Comparison of ENCODE assay signal across 1 cellular context in the genomic region with DNA sequence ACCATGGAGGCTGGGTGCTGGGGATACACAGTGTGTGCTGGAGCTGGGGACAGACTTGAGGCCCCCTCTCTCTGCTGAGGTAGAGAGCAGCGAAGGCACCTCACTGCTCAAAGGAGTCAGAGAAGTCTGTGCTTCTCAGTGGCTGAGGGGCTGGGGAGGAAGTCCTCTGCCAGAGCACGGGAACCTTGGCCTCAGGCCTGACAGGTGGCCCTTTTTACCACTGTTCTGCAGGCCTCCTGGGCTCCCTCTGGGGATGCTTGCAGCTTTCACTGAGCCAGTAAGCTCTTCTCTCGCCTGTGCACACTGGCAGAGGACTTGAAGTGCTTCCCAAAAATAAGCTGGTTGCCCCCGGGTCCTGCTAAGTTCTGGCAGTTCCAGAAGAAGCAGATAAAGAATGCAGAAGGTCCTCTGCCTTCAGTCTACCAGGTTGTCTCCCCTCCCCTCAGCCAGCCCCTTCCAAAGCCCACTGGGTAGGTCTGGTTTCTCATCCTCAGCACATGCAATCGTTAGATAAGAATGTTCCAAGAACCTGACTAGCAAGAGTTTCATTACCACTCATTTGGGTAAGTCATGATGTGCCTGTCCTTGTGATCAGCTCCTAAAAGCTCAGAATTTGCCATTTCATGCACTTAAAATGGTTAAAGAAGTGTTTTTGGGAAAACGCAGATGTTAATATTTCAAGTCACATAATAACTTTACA.
TF ChIP-seq lines count a peak whose summit lies in the region.

No MANE protein-coding gene starts in this region.

TF ChIP-seq in K562, 482 proteins besides CTCF, POLR2A, EP300 and RAD21 (continued from another document and continues in another):
- TF ChIP-seq, protein P1, sequence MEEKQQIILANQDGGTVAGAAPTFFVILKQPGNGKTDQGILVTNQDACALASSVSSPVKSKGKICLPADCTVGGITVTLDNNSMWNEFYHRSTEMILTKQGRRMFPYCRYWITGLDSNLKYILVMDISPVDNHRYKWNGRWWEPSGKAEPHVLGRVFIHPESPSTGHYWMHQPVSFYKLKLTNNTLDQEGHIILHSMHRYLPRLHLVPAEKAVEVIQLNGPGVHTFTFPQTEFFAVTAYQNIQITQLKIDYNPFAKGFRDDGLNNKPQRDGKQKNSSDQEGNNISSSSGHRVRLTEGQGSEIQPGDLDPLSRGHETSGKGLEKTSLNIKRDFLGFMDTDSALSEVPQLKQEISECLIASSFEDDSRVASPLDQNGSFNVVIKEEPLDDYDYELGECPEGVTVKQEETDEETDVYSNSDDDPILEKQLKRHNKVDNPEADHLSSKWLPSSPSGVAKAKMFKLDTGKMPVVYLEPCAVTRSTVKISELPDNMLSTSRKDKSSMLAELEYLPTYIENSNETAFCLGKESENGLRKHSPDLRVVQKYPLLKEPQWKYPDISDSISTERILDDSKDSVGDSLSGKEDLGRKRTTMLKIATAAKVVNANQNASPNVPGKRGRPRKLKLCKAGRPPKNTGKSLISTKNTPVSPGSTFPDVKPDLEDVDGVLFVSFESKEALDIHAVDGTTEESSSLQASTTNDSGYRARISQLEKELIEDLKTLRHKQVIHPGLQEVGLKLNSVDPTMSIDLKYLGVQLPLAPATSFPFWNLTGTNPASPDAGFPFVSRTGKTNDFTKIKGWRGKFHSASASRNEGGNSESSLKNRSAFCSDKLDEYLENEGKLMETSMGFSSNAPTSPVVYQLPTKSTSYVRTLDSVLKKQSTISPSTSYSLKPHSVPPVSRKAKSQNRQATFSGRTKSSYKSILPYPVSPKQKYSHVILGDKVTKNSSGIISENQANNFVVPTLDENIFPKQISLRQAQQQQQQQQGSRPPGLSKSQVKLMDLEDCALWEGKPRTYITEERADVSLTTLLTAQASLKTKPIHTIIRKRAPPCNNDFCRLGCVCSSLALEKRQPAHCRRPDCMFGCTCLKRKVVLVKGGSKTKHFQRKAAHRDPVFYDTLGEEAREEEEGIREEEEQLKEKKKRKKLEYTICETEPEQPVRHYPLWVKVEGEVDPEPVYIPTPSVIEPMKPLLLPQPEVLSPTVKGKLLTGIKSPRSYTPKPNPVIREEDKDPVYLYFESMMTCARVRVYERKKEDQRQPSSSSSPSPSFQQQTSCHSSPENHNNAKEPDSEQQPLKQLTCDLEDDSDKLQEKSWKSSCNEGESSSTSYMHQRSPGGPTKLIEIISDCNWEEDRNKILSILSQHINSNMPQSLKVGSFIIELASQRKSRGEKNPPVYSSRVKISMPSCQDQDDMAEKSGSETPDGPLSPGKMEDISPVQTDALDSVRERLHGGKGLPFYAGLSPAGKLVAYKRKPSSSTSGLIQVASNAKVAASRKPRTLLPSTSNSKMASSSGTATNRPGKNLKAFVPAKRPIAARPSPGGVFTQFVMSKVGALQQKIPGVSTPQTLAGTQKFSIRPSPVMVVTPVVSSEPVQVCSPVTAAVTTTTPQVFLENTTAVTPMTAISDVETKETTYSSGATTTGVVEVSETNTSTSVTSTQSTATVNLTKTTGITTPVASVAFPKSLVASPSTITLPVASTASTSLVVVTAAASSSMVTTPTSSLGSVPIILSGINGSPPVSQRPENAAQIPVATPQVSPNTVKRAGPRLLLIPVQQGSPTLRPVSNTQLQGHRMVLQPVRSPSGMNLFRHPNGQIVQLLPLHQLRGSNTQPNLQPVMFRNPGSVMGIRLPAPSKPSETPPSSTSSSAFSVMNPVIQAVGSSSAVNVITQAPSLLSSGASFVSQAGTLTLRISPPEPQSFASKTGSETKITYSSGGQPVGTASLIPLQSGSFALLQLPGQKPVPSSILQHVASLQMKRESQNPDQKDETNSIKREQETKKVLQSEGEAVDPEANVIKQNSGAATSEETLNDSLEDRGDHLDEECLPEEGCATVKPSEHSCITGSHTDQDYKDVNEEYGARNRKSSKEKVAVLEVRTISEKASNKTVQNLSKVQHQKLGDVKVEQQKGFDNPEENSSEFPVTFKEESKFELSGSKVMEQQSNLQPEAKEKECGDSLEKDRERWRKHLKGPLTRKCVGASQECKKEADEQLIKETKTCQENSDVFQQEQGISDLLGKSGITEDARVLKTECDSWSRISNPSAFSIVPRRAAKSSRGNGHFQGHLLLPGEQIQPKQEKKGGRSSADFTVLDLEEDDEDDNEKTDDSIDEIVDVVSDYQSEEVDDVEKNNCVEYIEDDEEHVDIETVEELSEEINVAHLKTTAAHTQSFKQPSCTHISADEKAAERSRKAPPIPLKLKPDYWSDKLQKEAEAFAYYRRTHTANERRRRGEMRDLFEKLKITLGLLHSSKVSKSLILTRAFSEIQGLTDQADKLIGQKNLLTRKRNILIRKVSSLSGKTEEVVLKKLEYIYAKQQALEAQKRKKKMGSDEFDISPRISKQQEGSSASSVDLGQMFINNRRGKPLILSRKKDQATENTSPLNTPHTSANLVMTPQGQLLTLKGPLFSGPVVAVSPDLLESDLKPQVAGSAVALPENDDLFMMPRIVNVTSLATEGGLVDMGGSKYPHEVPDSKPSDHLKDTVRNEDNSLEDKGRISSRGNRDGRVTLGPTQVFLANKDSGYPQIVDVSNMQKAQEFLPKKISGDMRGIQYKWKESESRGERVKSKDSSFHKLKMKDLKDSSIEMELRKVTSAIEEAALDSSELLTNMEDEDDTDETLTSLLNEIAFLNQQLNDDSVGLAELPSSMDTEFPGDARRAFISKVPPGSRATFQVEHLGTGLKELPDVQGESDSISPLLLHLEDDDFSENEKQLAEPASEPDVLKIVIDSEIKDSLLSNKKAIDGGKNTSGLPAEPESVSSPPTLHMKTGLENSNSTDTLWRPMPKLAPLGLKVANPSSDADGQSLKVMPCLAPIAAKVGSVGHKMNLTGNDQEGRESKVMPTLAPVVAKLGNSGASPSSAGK (IDR thresholded peaks at IDR 0.05), result peak; percentile 56; the same call in 1 of the 2 replicates
- TF ChIP-seq CHD2 (IDR thresholded peaks at IDR 0.05; ENCODE audit: low read depth, low read length) (no peak), ZNF217 (CRISPR knock-in tag; IDR thresholded peaks at IDR 0.05) (no peak), BRD4 (IDR thresholded peaks at IDR 0.05) (no peak), HNRNPLL (IDR thresholded peaks at IDR 0.05; ENCODE audit: low read depth, low read length, poor library complexity, severe bottlenecking) (no peak), TEAD4 (IDR thresholded peaks at IDR 0.05; ENCODE audit: low read length) (peak; percentile 94), TEAD4 (CRISPR knock-in tag; IDR thresholded peaks at IDR 0.05; ENCODE audit: borderline replicate concordance) (no peak), CTBP1 (IDR thresholded peaks at IDR 0.05; ENCODE audit: borderline replicate concordance) (peak; percentile 85), ZEB2 (IDR thresholded peaks at IDR 0.05) (peak; percentile 88), TBP (optimal IDR thresholded peaks at IDR 0.05; ENCODE audit: low read depth, low read length) (peak; percentile 55), FOXK2 (conservative IDR thresholded peaks at IDR 0.05 in 1 of 2, IDR thresholded peaks at IDR 0.05 in 1 of 2; ENCODE audit: low read depth in 2 of 2) (peak in 1 of 2 experiments; percentile 42; a peak in 1 of 4 replicates), KLF16 (IDR thresholded peaks at IDR 0.05) (peak; percentile 82), MECOM (CRISPR knock-in tag; IDR thresholded peaks at IDR 0.05) (peak; percentile 79), NFRKB (IDR thresholded peaks at IDR 0.05; ENCODE audit: low read depth) (0 out of 2 replicates have a peak, but pooled peaks have one; percentile 17), NCOR1 (IDR thresholded peaks at IDR 0.05) (peak; percentile 88), BRD9 (IDR thresholded peaks at IDR 0.05; ENCODE audit: low read depth, partially characterized antibody) (no peak), NBN (IDR thresholded peaks at IDR 0.05; ENCODE audit: low read depth) (peak; percentile 95), ZNF584 (CRISPR knock-in tag; IDR thresholded peaks at IDR 0.05; ENCODE audit: low read depth) (no peak), TAF15 (IDR thresholded peaks at IDR 0.05; ENCODE audit: low read depth, low read length) (no peak), ARNT (IDR thresholded peaks at IDR 0.05) (peak in 1 of 2 experiments; percentile 84; a peak in 2 of 4 replicates), C11orf30 (IDR thresholded peaks at IDR 0.05; ENCODE audit: low read depth) (peak; percentile 83), HDAC1 (IDR thresholded peaks at IDR 0.05) (peak in 1 of 2 experiments; percentile 88; a peak in 2 of 4 replicates), MYC (IDR thresholded peaks at IDR 0.05; ENCODE audit: low read depth, low read length) (peak; percentile 70), MYC (CRISPR knock-in tag; IDR thresholded peaks at IDR 0.05; ENCODE audit: borderline replicate concordance, low read depth) (no peak), HDAC2 (IDR thresholded peaks at IDR 0.05) (peak; percentile 92), TCF3 (CRISPR knock-in tag; IDR thresholded peaks at IDR 0.05) (peak; percentile 95), FOXA3 (CRISPR knock-in tag; conservative IDR thresholded peaks at IDR 0.05 in 1 of 2, IDR thresholded peaks at IDR 0.05 in 1 of 2) (no peak), CBX3 (IDR thresholded peaks at IDR 0.05; ENCODE audit: borderline replicate concordance in 1 of 2, low read length in 2 of 2) (peak in 1 of 2 experiments; percentile 64; a peak in 1 of 3 replicates), SOX6 (IDR thresholded peaks at IDR 0.05) (peak; percentile 72), SMAD4 (CRISPR knock-in tag; conservative IDR thresholded peaks at IDR 0.05) (peak; percentile 83), SIN3A (IDR thresholded peaks at IDR 0.05; ENCODE audit: borderline replicate concordance in 2 of 2, control insufficient read depth in 1 of 2, low read depth in 2 of 2, low read length in 2 of 2) (no peak), ZNF165 (CRISPR knock-in tag; IDR thresholded peaks at IDR 0.05; ENCODE audit: borderline replicate concordance) (no peak), DMBX1 (CRISPR knock-in tag; IDR thresholded peaks at IDR 0.05; ENCODE audit: borderline replicate concordance) (no peak), HDAC8 (tag; IDR thresholded peaks at IDR 0.05) (no peak), KDM1A (IDR thresholded peaks at IDR 0.05) (peak; percentile 74 to 87), FOXP1 (CRISPR knock-in tag; IDR thresholded peaks at IDR 0.05) (no peak), ATF7 (IDR thresholded peaks at IDR 0.05) (peak; percentile 68; the same call in 1 of the 2 replicates)
- TF ChIP-seq, protein P2, sequence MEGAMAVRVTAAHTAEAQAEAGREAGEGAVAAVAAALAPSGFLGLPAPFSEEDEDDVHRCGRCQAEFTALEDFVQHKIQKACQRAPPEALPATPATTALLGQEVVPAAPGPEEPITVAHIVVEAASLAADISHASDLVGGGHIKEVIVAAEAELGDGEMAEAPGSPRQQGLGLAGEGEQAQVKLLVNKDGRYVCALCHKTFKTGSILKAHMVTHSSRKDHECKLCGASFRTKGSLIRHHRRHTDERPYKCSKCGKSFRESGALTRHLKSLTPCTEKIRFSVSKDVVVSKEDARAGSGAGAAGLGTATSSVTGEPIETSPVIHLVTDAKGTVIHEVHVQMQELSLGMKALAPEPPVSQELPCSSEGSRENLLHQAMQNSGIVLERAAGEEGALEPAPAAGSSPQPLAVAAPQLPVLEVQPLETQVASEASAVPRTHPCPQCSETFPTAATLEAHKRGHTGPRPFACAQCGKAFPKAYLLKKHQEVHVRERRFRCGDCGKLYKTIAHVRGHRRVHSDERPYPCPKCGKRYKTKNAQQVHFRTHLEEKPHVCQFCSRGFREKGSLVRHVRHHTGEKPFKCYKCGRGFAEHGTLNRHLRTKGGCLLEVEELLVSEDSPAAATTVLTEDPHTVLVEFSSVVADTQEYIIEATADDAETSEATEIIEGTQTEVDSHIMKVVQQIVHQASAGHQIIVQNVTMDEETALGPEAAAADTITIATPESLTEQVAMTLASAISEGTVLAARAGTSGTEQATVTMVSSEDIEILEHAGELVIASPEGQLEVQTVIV (CRISPR knock-in tag; IDR thresholded peaks at IDR 0.05; ENCODE audit: borderline replicate concordance), result no peak
- TF ChIP-seq, protein P3, sequence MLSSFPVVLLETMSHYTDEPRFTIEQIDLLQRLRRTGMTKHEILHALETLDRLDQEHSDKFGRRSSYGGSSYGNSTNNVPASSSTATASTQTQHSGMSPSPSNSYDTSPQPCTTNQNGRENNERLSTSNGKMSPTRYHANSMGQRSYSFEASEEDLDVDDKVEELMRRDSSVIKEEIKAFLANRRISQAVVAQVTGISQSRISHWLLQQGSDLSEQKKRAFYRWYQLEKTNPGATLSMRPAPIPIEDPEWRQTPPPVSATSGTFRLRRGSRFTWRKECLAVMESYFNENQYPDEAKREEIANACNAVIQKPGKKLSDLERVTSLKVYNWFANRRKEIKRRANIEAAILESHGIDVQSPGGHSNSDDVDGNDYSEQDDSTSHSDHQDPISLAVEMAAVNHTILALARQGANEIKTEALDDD (IDR thresholded peaks at IDR 0.05), result peak; percentile 99
- TF ChIP-seq, protein P4, sequence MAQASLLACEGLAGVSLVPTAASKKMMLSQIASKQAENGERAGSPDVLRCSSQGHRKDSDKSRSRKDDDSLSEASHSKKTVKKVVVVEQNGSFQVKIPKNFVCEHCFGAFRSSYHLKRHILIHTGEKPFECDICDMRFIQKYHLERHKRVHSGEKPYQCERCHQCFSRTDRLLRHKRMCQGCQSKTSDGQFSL (CRISPR knock-in tag; IDR thresholded peaks at IDR 0.05), result no peak
- TF ChIP-seq, protein P4 (tag; IDR thresholded peaks at IDR 0.05), result no peak
- TF ChIP-seq, protein P5, sequence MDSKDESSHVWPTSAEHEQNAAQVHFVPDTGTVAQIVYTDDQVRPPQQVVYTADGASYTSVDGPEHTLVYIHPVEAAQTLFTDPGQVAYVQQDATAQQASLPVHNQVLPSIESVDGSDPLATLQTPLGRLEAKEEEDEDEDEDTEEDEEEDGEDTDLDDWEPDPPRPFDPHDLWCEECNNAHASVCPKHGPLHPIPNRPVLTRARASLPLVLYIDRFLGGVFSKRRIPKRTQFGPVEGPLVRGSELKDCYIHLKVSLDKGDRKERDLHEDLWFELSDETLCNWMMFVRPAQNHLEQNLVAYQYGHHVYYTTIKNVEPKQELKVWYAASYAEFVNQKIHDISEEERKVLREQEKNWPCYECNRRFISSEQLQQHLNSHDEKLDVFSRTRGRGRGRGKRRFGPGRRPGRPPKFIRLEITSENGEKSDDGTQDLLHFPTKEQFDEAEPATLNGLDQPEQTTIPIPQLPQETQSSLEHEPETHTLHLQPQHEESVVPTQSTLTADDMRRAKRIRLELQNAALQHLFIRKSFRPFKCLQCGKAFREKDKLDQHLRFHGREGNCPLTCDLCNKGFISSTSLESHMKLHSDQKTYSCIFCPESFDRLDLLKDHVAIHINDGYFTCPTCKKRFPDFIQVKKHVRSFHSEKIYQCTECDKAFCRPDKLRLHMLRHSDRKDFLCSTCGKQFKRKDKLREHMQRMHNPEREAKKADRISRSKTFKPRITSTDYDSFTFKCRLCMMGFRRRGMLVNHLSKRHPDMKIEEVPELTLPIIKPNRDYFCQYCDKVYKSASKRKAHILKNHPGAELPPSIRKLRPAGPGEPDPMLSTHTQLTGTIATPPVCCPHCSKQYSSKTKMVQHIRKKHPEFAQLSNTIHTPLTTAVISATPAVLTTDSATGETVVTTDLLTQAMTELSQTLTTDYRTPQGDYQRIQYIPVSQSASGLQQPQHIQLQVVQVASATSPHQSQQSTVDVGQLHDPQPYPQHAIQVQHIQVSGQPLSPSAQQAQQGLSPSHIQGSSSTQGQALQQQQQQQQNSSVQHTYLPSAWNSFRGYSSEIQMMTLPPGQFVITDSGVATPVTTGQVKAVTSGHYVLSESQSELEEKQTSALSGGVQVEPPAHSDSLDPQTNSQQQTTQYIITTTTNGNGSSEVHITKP (IDR thresholded peaks at IDR 0.05; ENCODE audit: partially characterized antibody), result peak; percentile 75
